In genomic region chr7:38813797-38814196, GRCh38 we compare ENCODE assay signal across 21 cellular contexts.
A peak's percentile ranks its signal among the peaks of the same experiment; 100 is the strongest.
DNase-seq lines count a peak whose midpoint lies in the region; ATAC-seq, FAIRE-seq and TF ChIP-seq lines count a peak whose summit lies in the region.
"Had no signal": no experiment of that assay in that cellular context is flagged by ENCODE, and none has a peak within 500 bp of the region (broad histone marks: within the 10 kb centered on the region; RNA-seq: fewer than 3 reads in every experiment).

No MANE protein-coding gene starts in this region.

- intact Hi-C loops in IMR-90 (cut with micrococcal nuclease), result no loop called here

- no peaks in the 10 kb centered on the region for H3K27me3 ChIP-seq in IMR-90 (ENCODE audit: control insufficient read depth, insufficient read depth, low read length)
- H3K27me3 ChIP-seq: BLaER1 had no signal

- no peaks in the 10 kb centered on the region for H3K9me1 ChIP-seq in IMR-90 (ENCODE audit: insufficient read depth, low read length)

- TF ChIP-seq CTCF in A549 (IDR thresholded peaks at IDR 0.05) (no peak), IMR-90 (conservative IDR thresholded peaks at IDR 0.05; ENCODE audit: low read depth, low read length) (no peak)

- TF ChIP-seq RAD21 in A549 (conservative IDR thresholded peaks at IDR 0.05 in 1 of 2, IDR thresholded peaks at IDR 0.05 in 1 of 2) (no peak), IMR-90 (IDR thresholded peaks at IDR 0.05; ENCODE audit: low read length) (no peak)

- H3K36me3 ChIP-seq in IMR-90 (ENCODE audit: control insufficient read depth, insufficient read depth, low read length), result 0 out of 2 replicates have a peak, but pooled peaks cover 1% of the 10 kb centered on the region
- H3K36me3 ChIP-seq: HAP-1 had no signal

- DNase-seq in A549 (ENCODE audit: low read depth in 1 of 2, low spot score in 1 of 2), result no peak
- no peak for DNase-seq in IMR-90
- no peak for DNase-seq in left lobe of liver (ENCODE audit: low spot score)
- no peak for DNase-seq in activated effector memory CD4-positive, alpha-beta T cell treated with anti-CD3 and anti-CD28 coated beads, Interleukin-2, amount 50 U/mL, for 16 hours
- DNase-seq: CD4-positive, CD25-positive, alpha-beta regulatory T cell; CD8-positive, alpha-beta T cell; DMS 273 treated with DMSO at 0.1 percent for 48 hours; DMS79; EL; GDM1; GOT3; HFFc6 had no signal

- H2AK9ac ChIP-seq in IMR-90 (replicated peaks; ENCODE audit: low read depth, low read length, poor library complexity), result no peak overlapping the region

- in situ Hi-C loops in IMR-90 (cut with MboI; ENCODE audit: low sequenced_read_pairs), result no loop called here

- H4K5ac ChIP-seq in IMR-90 (ENCODE audit: low read depth, low read length), result no peak overlapping the region

- no peak overlapping the region for H2BK120ac ChIP-seq in IMR-90 (ENCODE audit: low read depth, low read length)

- H4K91ac ChIP-seq in IMR-90 (ENCODE audit: insufficient read depth, low read depth, low read length), result no peak overlapping the region

- BruUV-seq in IMR-90 (replicated peaks; lab: Mats Ljungman, UMichigan), result no TSS peak

- no peak overlapping the region for H2BK15ac ChIP-seq in IMR-90 (ENCODE audit: low read depth, low read length)

- no peak overlapping the region for H3K9ac ChIP-seq in IMR-90 (ENCODE audit: low read depth, low read length)
- H3K9ac ChIP-seq: BLaER1 had no signal

- no peak overlapping the region for H3K23ac ChIP-seq in IMR-90 (ENCODE audit: low read depth, low read length)

- H3K4me3 ChIP-seq in A549, result no peak overlapping the region
- no peak overlapping the region for H3K4me3 ChIP-seq in IMR-90 (ENCODE audit: insufficient read depth, low read depth, low read length)
- H3K4me3 ChIP-seq: BLaER1, HAP-1 had no signal

- H3K4ac ChIP-seq in IMR-90 (ENCODE audit: low read depth, low read length), result no peak overlapping the region

- ATAC-seq in A549, result no peak
- ATAC-seq in IMR-90 (ENCODE audit: low read depth), result no peak
- peak; percentile 34 for ATAC-seq in left lobe of liver
- no peak for ATAC-seq in HG03439 (IDR thresholded peaks at IDR 0.05; ENCODE audit: unreplicated experiment)
- ATAC-seq in GM21717 (IDR thresholded peaks at IDR 0.05; ENCODE audit: unreplicated experiment), result no peak
- ATAC-seq: CD8-positive, alpha-beta T cell had no signal

- H3K4me2 ChIP-seq in A549 (no peak overlapping the region), IMR-90 (ENCODE audit: low read depth, low read length) (no peak overlapping the region)
- H3K4me2 ChIP-seq: BLaER1 had no signal

- no peak overlapping the region for H2AFZ ChIP-seq in IMR-90 (replicated peaks; ENCODE audit: low read length, poor library complexity)

- H4K8ac ChIP-seq in IMR-90 (ENCODE audit: low read depth in 2 of 2, low read length in 2 of 2), result no peak overlapping the region

- no peak for TF ChIP-seq POLR2A in A549 (IDR thresholded peaks at IDR 0.05; ENCODE audit: low read length)
- TF ChIP-seq POLR2A in IMR-90 (IDR thresholded peaks at IDR 0.05; ENCODE audit: low read depth, low read length), result no peak

- H3K56ac ChIP-seq in IMR-90 (ENCODE audit: extremely low read depth, insufficient read depth, low read length), result no peak overlapping the region

- H3K9me3 ChIP-seq in A549, result no peaks in the 10 kb centered on the region
- H3K9me3 ChIP-seq in IMR-90 (ENCODE audit: control insufficient read depth, insufficient read depth, low read length), result no peaks in the 10 kb centered on the region
- H3K9me3 ChIP-seq: HAP-1 had no signal

- POLR2A ChIA-PET in A549 (lab: Yijun Ruan, JAX), result no interaction called here
- POLR2A ChIA-PET in IMR-90 (lab: Charles Lee; ENCODE audit: unreplicated experiment), result no interaction called here

- no peak overlapping the region for H3K14ac ChIP-seq in IMR-90 (replicated peaks; ENCODE audit: low read depth, low read length)

- H2AK5ac ChIP-seq in IMR-90 (ENCODE audit: low read depth, low read length), result no peak overlapping the region

- dilution Hi-C loops in IMR-90 (cut with HindIII; ENCODE audit: low sequenced_read_pairs, unreplicated experiment), result no loop called here

- H4K20me1 ChIP-seq in IMR-90 (ENCODE audit: insufficient read depth, low read length), result no peaks in the 10 kb centered on the region
- H4K20me1 ChIP-seq: BLaER1 had no signal

- H3K18ac ChIP-seq in IMR-90 (ENCODE audit: low read depth, low read length), result no peak overlapping the region

- CTCF ChIA-PET in A549 (lab: Yijun Ruan, JAX), result interaction anchor here (1.2 kb wide), 1 partner anchor 702 kb away, joined by 3 read pairs; no protein-coding TSS in a partner anchor
- CTCF ChIA-PET in IMR-90 (lab: Yijun Ruan, JAX), result no interaction called here

- H3K27ac ChIP-seq in A549, result no peak overlapping the region
- no peak overlapping the region for H3K27ac ChIP-seq in IMR-90 (ENCODE audit: insufficient read depth, low read length)
- H3K27ac ChIP-seq: BLaER1, C4-2B had no signal

- no peaks in the 10 kb centered on the region for H3K79me1 ChIP-seq in IMR-90 (ENCODE audit: low read depth in 1 of 2, low read length in 2 of 2)

- FAIRE-seq in A549 (lab: Jason Lieb, UNC), result no peak
- FAIRE-seq: D721Med, GM12891, GM18507, H54 had no signal

- no peak overlapping the region for H2BK20ac ChIP-seq in IMR-90 (ENCODE audit: low read depth, low read length)

- H2BK5ac ChIP-seq in IMR-90 (ENCODE audit: low read depth, low read length, poor library complexity, severe bottlenecking), result no peak overlapping the region

- H3K4me1 ChIP-seq in A549 (no peaks in the 10 kb centered on the region), IMR-90 (ENCODE audit: control insufficient read depth, insufficient read depth, low read length) (no peaks in the 10 kb centered on the region)
- H3K4me1 ChIP-seq: BLaER1, HAP-1 had no signal

- no peak for TF ChIP-seq EP300 in A549 (IDR thresholded peaks at IDR 0.05)

- WGBS in A549 (ENCODE audit: missing lambda C conversion rate), result 67% methylated on average over 2 of the region's 2 CpGs
- no CpG with 5 or more reads among the region's 2 CpGs for WGBS in IMR-90 (ENCODE audit: extremely low coverage in 2 of 2, insufficient read length in 1 of 2), 2 experiments

TF ChIP-seq in A549, 52 proteins besides CTCF, POLR2A, EP300 and RAD21:
- TF ChIP-seq HOXA7 (CRISPR knock-in tag; IDR thresholded peaks at IDR 0.05) (no peak), HOXB5 (CRISPR knock-in tag; IDR thresholded peaks at IDR 0.05) (no peak), EHMT2 (IDR thresholded peaks at IDR 0.05; ENCODE audit: low read depth) (no peak), NPAS2 (CRISPR knock-in tag; IDR thresholded peaks at IDR 0.05; ENCODE audit: borderline replicate concordance) (no peak), MAFK (IDR thresholded peaks at IDR 0.05; ENCODE audit: partially characterized antibody) (peak; percentile 76), CBX8 (IDR thresholded peaks at IDR 0.05) (no peak)

TF ChIP-seq in IMR-90, 13 proteins besides CTCF, POLR2A, EP300 and RAD21:
- peak; percentile 74 for TF ChIP-seq MAFK (IDR thresholded peaks at IDR 0.05; ENCODE audit: low read depth, low read length)
- no peak for TF ChIP-seq USF2 (IDR thresholded peaks at IDR 0.05; ENCODE audit: low read depth, low read length)
